8 cellular contexts compared by ENCODE assay signal in the genomic region with DNA sequence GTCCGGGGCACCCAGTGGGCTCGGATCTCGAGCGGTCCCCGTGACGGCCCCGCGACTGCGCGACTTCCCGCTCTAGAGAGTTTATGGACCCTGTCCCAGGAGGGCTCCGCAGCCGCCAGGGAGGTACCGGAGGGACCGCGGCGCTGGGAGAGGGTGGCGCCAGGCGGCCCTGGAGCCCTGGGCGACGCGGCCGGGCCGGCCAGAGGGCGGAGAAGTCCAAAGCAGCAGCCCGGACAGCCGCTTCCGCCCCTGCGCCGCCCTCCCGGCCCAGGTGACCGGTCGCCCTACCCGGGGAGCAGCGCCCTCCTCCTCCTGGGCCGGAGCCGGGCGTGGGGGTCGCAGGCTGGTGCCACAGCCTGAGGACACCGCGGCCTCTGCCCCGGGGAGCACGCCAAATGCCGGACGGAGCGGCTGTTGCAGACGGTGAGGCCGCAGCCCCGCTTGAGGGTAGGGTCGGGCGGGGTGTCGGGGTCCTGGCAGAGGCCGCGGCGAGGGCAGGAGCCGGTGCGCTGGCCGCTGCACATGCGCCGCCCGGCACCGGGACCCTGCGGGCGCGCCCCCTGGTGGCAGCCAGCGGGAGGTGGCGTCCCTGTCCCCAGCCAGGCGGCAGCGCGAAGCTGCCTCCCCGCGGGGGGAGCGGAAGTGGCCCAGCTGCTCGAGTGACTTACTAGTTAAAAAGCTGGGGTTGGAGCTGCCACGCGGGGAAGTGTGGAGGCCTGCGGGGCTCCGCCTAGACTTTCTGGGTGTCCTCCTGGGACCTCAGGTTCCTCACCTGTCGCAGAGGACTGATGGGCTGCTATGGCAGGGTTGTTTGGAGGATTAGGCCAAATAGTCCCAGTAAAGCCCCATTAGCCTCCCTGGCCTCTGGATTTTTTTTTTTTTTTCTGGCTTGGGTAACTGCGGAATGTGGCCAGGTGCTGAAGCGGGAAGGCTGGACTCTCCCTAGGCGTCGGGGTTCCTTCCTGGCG. TPM values are rescaled to one million over a fixed set of nuclear protein-coding genes. Genes with fewer than 3 reads are reported as not detected.
DNase-seq lines count a peak whose midpoint lies in the region; ATAC-seq, FAIRE-seq and TF ChIP-seq lines count a peak whose summit lies in the region.

No MANE protein-coding gene starts in this region.

- H3K4me1 ChIP-seq in gastroesophageal sphincter (peaks cover 0 to 24% (median 8%) of the 10 kb centered on the region in 3 donors), neutrophil (ENCODE audit: control insufficient read depth in 1 of 2, insufficient read depth in 1 of 2, low read depth in 1 of 2, low read length in 1 of 2) (peaks cover 9 to 10% of the 10 kb centered on the region in 2 experiments)

- no peak for TF ChIP-seq POLR2A in gastroesophageal sphincter (IDR thresholded peaks at IDR 0.05)

- peak overlapping the region; percentile 57 to 91 for H3K4me3 ChIP-seq in gastroesophageal sphincter
- peak overlapping the region; percentile 42 to 57 for H3K4me3 ChIP-seq in neutrophil (ENCODE audit: low read depth in 1 of 2, low read length in 1 of 2)

- DNase-seq in D341Med (ENCODE audit: low spot score) = peak; percentile 100
- peak; percentile 70 for DNase-seq in HTR-8/SVneo (ENCODE audit: insufficient read length, low spot score)
- DNase-seq in RCC 7860 (ENCODE audit: low spot score) = peak; percentile 74
- peak; percentile 86 for DNase-seq in activated gamma-delta T cell treated with anti-CD3 and anti-CD28 coated beads, Interleukin-2, amount 50 U/mL, for 16 hours (ENCODE audit: low read depth)
- DNase-seq in stromal cell of bone marrow (ENCODE audit: low read depth) = peak; percentile 51

- peak; percentile 98 for ATAC-seq in GM21367 (IDR thresholded peaks at IDR 0.05; ENCODE audit: unreplicated experiment)
- peak; percentile 95 for ATAC-seq in gastroesophageal sphincter

- no peak for TF ChIP-seq EP300 in gastroesophageal sphincter (IDR thresholded peaks at IDR 0.05)

- H3K27me3 ChIP-seq in gastroesophageal sphincter (no peaks in the 10 kb centered on the region), neutrophil (peaks cover 29% of the 10 kb centered on the region)

- H3K27ac ChIP-seq in gastroesophageal sphincter (peak overlapping the region; percentile 4 to 86 (median 80)), neutrophil (no peak overlapping the region)

- FAIRE-seq in HTR-8/SVneo (lab: Jason Lieb, UNC) (peak; percentile 57), RCC 7860 (lab: Jason Lieb, UNC) (no peak)

- peaks cover 0 to 9% (median 0%) of the 10 kb centered on the region in 3 donors for H3K9me3 ChIP-seq in gastroesophageal sphincter
- no peaks in the 10 kb centered on the region for H3K9me3 ChIP-seq in neutrophil

- H3K36me3 ChIP-seq in gastroesophageal sphincter (no peaks in the 10 kb centered on the region), neutrophil (no peaks in the 10 kb centered on the region)

- WGBS in gastroesophageal sphincter (ENCODE audit: low coverage in 1 of 2), 2 donors = 5 to 20% methylated on average over 1 to 4 of the region's 84 CpGs

- peak; percentile 95 to 99 (median 97) for TF ChIP-seq CTCF in gastroesophageal sphincter (IDR thresholded peaks at IDR 0.05)
- TF ChIP-seq CTCF in neutrophil (IDR thresholded peaks at IDR 0.05) = peak; percentile 71

RNA-seq across cellular contexts. Expression of gene ZNF678, which starts 20.9 kb away (rescaled TPM):
- 1 to 10 TPM; 4.3 to 10.0 (median 6.3) TPM for total RNA-seq in gastroesophageal sphincter
